ENCODE assay signal across 1 cellular context in genomic region chr11:10515418-10515817, GRCh38.
TF ChIP-seq lines count a peak whose summit lies in the region.

No MANE protein-coding gene starts in this region.

TF ChIP-seq in HepG2, 621 proteins besides CTCF, POLR2A, EP300 and RAD21:
- TF ChIP-seq MAFK (conservative IDR thresholded peaks at IDR 0.05 in 1 of 2, IDR thresholded peaks at IDR 0.05 in 1 of 2; ENCODE audit: low read length in 2 of 2) (peak; percentile 28 to 45; a peak in 3 of 4 replicates), BORCS8-MEF2B (CRISPR knock-in tag; IDR thresholded peaks at IDR 0.05) (no peak)
